In genomic region chr12:12323118-12323517, GRCh38 we compare ENCODE assay signal across 17 cellular contexts. TPM values are rescaled to one million over a fixed set of nuclear protein-coding genes. Genes with fewer than 3 reads are reported as not detected.
DNase-seq lines count a peak whose midpoint lies in the region; ATAC-seq and TF ChIP-seq lines count a peak whose summit lies in the region.
"Had no signal": no experiment of that assay in that cellular context is flagged by ENCODE, and none has a peak within 500 bp of the region (broad histone marks: within the 10 kb centered on the region; RNA-seq: fewer than 3 reads in every experiment).

No MANE protein-coding gene starts in this region.

- peaks cover 10% of the 10 kb centered on the region for H3K4me1 Mint-ChIP-seq in stimulated activated naive CD8-positive, alpha-beta T cell treated with anti-CD3 and anti-CD28 coated beads, Interleukin-15, amount 100 ng/mL, for 72 hours
- peaks cover 12% of the 10 kb centered on the region for H3K4me1 Mint-ChIP-seq in endothelial cell (ENCODE audit: unreplicated experiment)
- peaks cover 11% of the 10 kb centered on the region for H3K4me1 Mint-ChIP-seq in stimulated activated memory B cell treated with anti-CD40 and anti-IgM and Interleukin-4, amounts not matched to agents 10 μg/mL and 1 μg/mL and 100 μg/mL, for 72 hours
- H3K4me1 Mint-ChIP-seq in stimulated activated naive B cell treated with anti-CD40 and anti-IgM and Interleukin-4, amounts not matched to agents 10 μg/mL and 1 μg/mL and 100 μg/mL, for 72 hours: peaks cover 4 to 8% of the 10 kb centered on the region in 2 donors

- no peak for DNase-seq in stimulated activated naive CD8-positive, alpha-beta T cell treated with anti-CD3 and anti-CD28 coated beads, Interleukin-15, amount 100 ng/mL, for 72 hours
- DNase-seq in stimulated activated naive CD8-positive, alpha-beta T cell treated with anti-CD3 and anti-CD28 coated beads, Interleukin-15, Interleukin-2, amounts not matched to agents 100 U/mL and 50 U/mL, for 24 hours: no peak
- DNase-seq in endothelial cell (ENCODE audit: low spot score) (no peak), foreskin fibroblast (no peak), DMS53 (lab: John Stamatoyannopoulos, UW) (no peak)
- DNase-seq in stimulated activated naive B cell treated with anti-CD40 and anti-IgM and Interleukin-4, amounts not matched to agents 10 μg/mL and 1 μg/mL and 100 μg/mL, for 72 hours: no peak
- DNase-seq: 8988T; BE2C; C1 segment of cervical spinal cord; CD4-positive, CD25-positive, alpha-beta regulatory T cell; CD8-positive, alpha-beta memory T cell; COR-L47; DMS 273 treated with DMSO at 0.1 percent for 48 hours; HCEC 1CT had no signal

- H3K9me3 Mint-ChIP-seq in stimulated activated naive CD8-positive, alpha-beta T cell treated with anti-CD3 and anti-CD28 coated beads, Interleukin-15, amount 100 ng/mL, for 72 hours: no peaks in the 10 kb centered on the region
- no peaks in the 10 kb centered on the region for H3K9me3 Mint-ChIP-seq in endothelial cell (ENCODE audit: unreplicated experiment)
- H3K9me3 Mint-ChIP-seq in stimulated activated memory B cell treated with anti-CD40 and anti-IgM and Interleukin-4, amounts not matched to agents 10 μg/mL and 1 μg/mL and 100 μg/mL, for 72 hours: no peaks in the 10 kb centered on the region
- H3K9me3 Mint-ChIP-seq in stimulated activated naive B cell treated with anti-CD40 and anti-IgM and Interleukin-4, amounts not matched to agents 10 μg/mL and 1 μg/mL and 100 μg/mL, for 72 hours: no peaks in the 10 kb centered on the region
- H3K9me3 Mint-ChIP-seq: CD4-positive, CD25-positive, alpha-beta regulatory T cell; CD8-positive, alpha-beta memory T cell; HFFc6 had no signal

- H3K4me3 ChIP-seq in foreskin fibroblast (ENCODE audit: low read depth in 1 of 2, low read length in 2 of 2): no peak overlapping the region
- H3K4me3 ChIP-seq: GM23248 had no signal

- H3K27ac Mint-ChIP-seq in stimulated activated naive CD8-positive, alpha-beta T cell treated with anti-CD3 and anti-CD28 coated beads, Interleukin-15, amount 100 ng/mL, for 72 hours: no peak overlapping the region
- H3K27ac Mint-ChIP-seq in endothelial cell (ENCODE audit: unreplicated experiment): no peak overlapping the region
- H3K27ac Mint-ChIP-seq in stimulated activated memory B cell treated with anti-CD40 and anti-IgM and Interleukin-4, amounts not matched to agents 10 μg/mL and 1 μg/mL and 100 μg/mL, for 72 hours: no peak overlapping the region
- no peak overlapping the region for H3K27ac Mint-ChIP-seq in stimulated activated naive B cell treated with anti-CD40 and anti-IgM and Interleukin-4, amounts not matched to agents 10 μg/mL and 1 μg/mL and 100 μg/mL, for 72 hours
- H3K27ac Mint-ChIP-seq: CD8-positive, alpha-beta memory T cell; HFFc6 had no signal

- peaks cover 7% of the 10 kb centered on the region for H3K36me3 Mint-ChIP-seq in endothelial cell (ENCODE audit: low read depth, unreplicated experiment)
- no peaks in the 10 kb centered on the region for H3K36me3 Mint-ChIP-seq in stimulated activated memory B cell treated with anti-CD40 and anti-IgM and Interleukin-4, amounts not matched to agents 10 μg/mL and 1 μg/mL and 100 μg/mL, for 72 hours
- no peaks in the 10 kb centered on the region for H3K36me3 Mint-ChIP-seq in stimulated activated naive B cell treated with anti-CD40 and anti-IgM and Interleukin-4, amounts not matched to agents 10 μg/mL and 1 μg/mL and 100 μg/mL, for 72 hours
- H3K36me3 Mint-ChIP-seq: CD4-positive, CD25-positive, alpha-beta regulatory T cell had no signal

- no peak for TF ChIP-seq CTCF in endothelial cell (IDR thresholded peaks at IDR 0.05; ENCODE audit: unreplicated experiment)
- no peak for TF ChIP-seq CTCF in foreskin fibroblast (IDR thresholded peaks at IDR 0.05; ENCODE audit: low read depth, low read length)

- no peak overlapping the region for H3K4me3 Mint-ChIP-seq in stimulated activated naive CD8-positive, alpha-beta T cell treated with anti-CD3 and anti-CD28 coated beads, Interleukin-15, amount 100 ng/mL, for 72 hours
- peak overlapping the region; percentile 17 for H3K4me3 Mint-ChIP-seq in endothelial cell (ENCODE audit: unreplicated experiment)
- H3K4me3 Mint-ChIP-seq in stimulated activated memory B cell treated with anti-CD40 and anti-IgM and Interleukin-4, amounts not matched to agents 10 μg/mL and 1 μg/mL and 100 μg/mL, for 72 hours: no peak overlapping the region
- no peak overlapping the region for H3K4me3 Mint-ChIP-seq in stimulated activated naive B cell treated with anti-CD40 and anti-IgM and Interleukin-4, amounts not matched to agents 10 μg/mL and 1 μg/mL and 100 μg/mL, for 72 hours
- H3K4me3 Mint-ChIP-seq: CD4-positive, CD25-positive, alpha-beta regulatory T cell; CD8-positive, alpha-beta memory T cell; HFFc6 had no signal

- ATAC-seq in stimulated activated naive CD8-positive, alpha-beta T cell treated with anti-CD3 and anti-CD28 coated beads, Interleukin-15, amount 100 ng/mL, for 72 hours: peak; percentile 20
- ATAC-seq in stimulated activated naive CD8-positive, alpha-beta T cell treated with anti-CD3 and anti-CD28 coated beads, Interleukin-15, Interleukin-2, amounts not matched to agents 100 U/mL and 50 U/mL, for 24 hours: no peak
- peak; percentile 8 for ATAC-seq in stimulated activated memory B cell treated with anti-CD40 and anti-IgM and Interleukin-4, amounts not matched to agents 10 μg/mL and 1 μg/mL and 100 μg/mL, for 72 hours
- ATAC-seq in stimulated activated naive B cell treated with anti-CD40 and anti-IgM and Interleukin-4, amounts not matched to agents 10 μg/mL and 1 μg/mL and 100 μg/mL, for 72 hours (replicated peaks): no peak

- peaks cover 6% of the 10 kb centered on the region for H3K27me3 Mint-ChIP-seq in stimulated activated naive CD8-positive, alpha-beta T cell treated with anti-CD3 and anti-CD28 coated beads, Interleukin-15, amount 100 ng/mL, for 72 hours
- peaks cover 1% of the 10 kb centered on the region for H3K27me3 Mint-ChIP-seq in endothelial cell (ENCODE audit: unreplicated experiment)
- H3K27me3 Mint-ChIP-seq in stimulated activated memory B cell treated with anti-CD40 and anti-IgM and Interleukin-4, amounts not matched to agents 10 μg/mL and 1 μg/mL and 100 μg/mL, for 72 hours: peaks cover 17% of the 10 kb centered on the region
- H3K27me3 Mint-ChIP-seq in stimulated activated naive B cell treated with anti-CD40 and anti-IgM and Interleukin-4, amounts not matched to agents 10 μg/mL and 1 μg/mL and 100 μg/mL, for 72 hours: peaks cover 6 to 17% of the 10 kb centered on the region in 2 donors

RNA-seq across cellular contexts. Expression of gene MANSC1, which starts 26.9 kb away (rescaled TPM):
- 21.7 TPM for total RNA-seq in endothelial cell (ENCODE audit: unreplicated experiment)

RNA-seq across cellular contexts. Expression of gene BORCS5, which starts 33.8 kb away (rescaled TPM):
- 10.4 TPM for total RNA-seq in endothelial cell (ENCODE audit: unreplicated experiment)

RNA-seq across cellular contexts. Expression of gene LRP6, which starts 56.3 kb away (rescaled TPM):
- total RNA-seq in endothelial cell (ENCODE audit: unreplicated experiment): 82.9 TPM

Comparison
In these comparisons a context has a peak if more than half of its experiments do, and no peak if none do; other contexts are left out.
1. ATAC-seq: peak in stimulated activated naive CD8-positive, alpha-beta T cell treated with anti-CD3 and anti-CD28 coated beads, Interleukin-15, amount 100 ng/mL, for 72 hours (single experiment) and stimulated activated memory B cell treated with anti-CD40 and anti-IgM and Interleukin-4, amounts not matched to agents 10 μg/mL and 1 μg/mL and 100 μg/mL, for 72 hours (single experiment); none in stimulated activated naive CD8-positive, alpha-beta T cell treated with anti-CD3 and anti-CD28 coated beads, Interleukin-15, Interleukin-2, amounts not matched to agents 100 U/mL and 50 U/mL, for 24 hours (single experiment) and stimulated activated naive B cell treated with anti-CD40 and anti-IgM and Interleukin-4, amounts not matched to agents 10 μg/mL and 1 μg/mL and 100 μg/mL, for 72 hours (0 of 2).